In genomic region chr2:224570328-224570993, GRCh38 we compare ENCODE assay signal across 1 cellular context.
TF ChIP-seq lines count a peak whose summit lies in the region.

No MANE protein-coding gene starts in this region.

TF ChIP-seq in HepG2, 621 proteins besides CTCF, POLR2A, EP300 and RAD21 (continued from another document):
- TF ChIP-seq, protein P1, sequence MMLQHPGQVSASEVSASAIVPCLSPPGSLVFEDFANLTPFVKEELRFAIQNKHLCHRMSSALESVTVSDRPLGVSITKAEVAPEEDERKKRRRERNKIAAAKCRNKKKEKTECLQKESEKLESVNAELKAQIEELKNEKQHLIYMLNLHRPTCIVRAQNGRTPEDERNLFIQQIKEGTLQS (CRISPR knock-in tag; IDR thresholded peaks at IDR 0.05), result no peak
- TF ChIP-seq, protein P2, sequence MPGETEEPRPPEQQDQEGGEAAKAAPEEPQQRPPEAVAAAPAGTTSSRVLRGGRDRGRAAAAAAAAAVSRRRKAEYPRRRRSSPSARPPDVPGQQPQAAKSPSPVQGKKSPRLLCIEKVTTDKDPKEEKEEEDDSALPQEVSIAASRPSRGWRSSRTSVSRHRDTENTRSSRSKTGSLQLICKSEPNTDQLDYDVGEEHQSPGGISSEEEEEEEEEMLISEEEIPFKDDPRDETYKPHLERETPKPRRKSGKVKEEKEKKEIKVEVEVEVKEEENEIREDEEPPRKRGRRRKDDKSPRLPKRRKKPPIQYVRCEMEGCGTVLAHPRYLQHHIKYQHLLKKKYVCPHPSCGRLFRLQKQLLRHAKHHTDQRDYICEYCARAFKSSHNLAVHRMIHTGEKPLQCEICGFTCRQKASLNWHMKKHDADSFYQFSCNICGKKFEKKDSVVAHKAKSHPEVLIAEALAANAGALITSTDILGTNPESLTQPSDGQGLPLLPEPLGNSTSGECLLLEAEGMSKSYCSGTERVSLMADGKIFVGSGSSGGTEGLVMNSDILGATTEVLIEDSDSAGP (CRISPR knock-in tag; IDR thresholded peaks at IDR 0.05; ENCODE audit: borderline replicate concordance), result no peak
- TF ChIP-seq STAT5B (CRISPR knock-in tag; IDR thresholded peaks at IDR 0.05) (no peak), CENPT (CRISPR knock-in tag; IDR thresholded peaks at IDR 0.05; ENCODE audit: low read depth) (no peak), ZNF709 (CRISPR knock-in tag; IDR thresholded peaks at IDR 0.05) (no peak), HOXA7 (CRISPR knock-in tag; IDR thresholded peaks at IDR 0.05) (no peak), PITX1 (CRISPR knock-in tag; IDR thresholded peaks at IDR 0.05) (no peak), ZNF777 (CRISPR knock-in tag; IDR thresholded peaks at IDR 0.05) (no peak), ARID4A (CRISPR knock-in tag; IDR thresholded peaks at IDR 0.05; ENCODE audit: borderline replicate concordance) (no peak), NCOA5 (CRISPR knock-in tag; IDR thresholded peaks at IDR 0.05) (no peak)
- TF ChIP-seq, protein P3, sequence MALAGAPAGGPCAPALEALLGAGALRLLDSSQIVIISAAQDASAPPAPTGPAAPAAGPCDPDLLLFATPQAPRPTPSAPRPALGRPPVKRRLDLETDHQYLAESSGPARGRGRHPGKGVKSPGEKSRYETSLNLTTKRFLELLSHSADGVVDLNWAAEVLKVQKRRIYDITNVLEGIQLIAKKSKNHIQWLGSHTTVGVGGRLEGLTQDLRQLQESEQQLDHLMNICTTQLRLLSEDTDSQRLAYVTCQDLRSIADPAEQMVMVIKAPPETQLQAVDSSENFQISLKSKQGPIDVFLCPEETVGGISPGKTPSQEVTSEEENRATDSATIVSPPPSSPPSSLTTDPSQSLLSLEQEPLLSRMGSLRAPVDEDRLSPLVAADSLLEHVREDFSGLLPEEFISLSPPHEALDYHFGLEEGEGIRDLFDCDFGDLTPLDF (CRISPR knock-in tag; IDR thresholded peaks at IDR 0.05), result no peak
